Comparison of ENCODE assay signal across 15 cellular contexts in genomic region chr2:9802576-9802993, GRCh38. TPM values are rescaled to one million over a fixed set of nuclear protein-coding genes. Genes with fewer than 3 reads are reported as not detected.
A peak's percentile ranks its signal among the peaks of the same experiment; 100 is the strongest.
DNase-seq lines count a peak whose midpoint lies in the region; ATAC-seq, FAIRE-seq and TF ChIP-seq lines count a peak whose summit lies in the region.
"Had no signal": no experiment of that assay in that cellular context is flagged by ENCODE, and none has a peak within 500 bp of the region (broad histone marks: within the 10 kb centered on the region; RNA-seq: fewer than 3 reads in every experiment).

No MANE protein-coding gene starts in this region.

- peaks cover 54 to 65% (median 56%) of the 10 kb centered on the region in 10 experiments for H3K4me1 ChIP-seq in BLaER1 treated with 17β-estradiol and CSF1 and Interleukin-3, amounts not matched to agents 10 nM and 100 nM
- H3K4me1 ChIP-seq in adipocyte (ENCODE audit: control insufficient read depth, insufficient read depth, low read length) (peaks cover 61% of the 10 kb centered on the region), kidney (ENCODE audit: control insufficient read depth in 1 of 2, insufficient read depth in 1 of 2, low read depth in 1 of 2, low read length in 2 of 2) (peaks cover 5 to 8% of the 10 kb centered on the region in 2 donors), skeletal muscle satellite cell (ENCODE audit: control insufficient read depth, insufficient read depth, low read length) (peaks cover 47% of the 10 kb centered on the region), adrenal gland (replicated peaks in 1 of 2) (no peaks in the 10 kb centered on the region)

- no peaks in the 10 kb centered on the region for H3K36me3 ChIP-seq in BLaER1 treated with 17β-estradiol and CSF1 and Interleukin-3, amounts not matched to agents 10 nM and 100 nM
- H3K36me3 ChIP-seq in adipocyte (ENCODE audit: control insufficient read depth, insufficient read depth, low read length, severe bottlenecking) (no peaks in the 10 kb centered on the region), kidney (ENCODE audit: control insufficient read depth in 1 of 2, insufficient read depth in 2 of 2, low read length in 2 of 2) (no peaks in the 10 kb centered on the region), skeletal muscle satellite cell (ENCODE audit: insufficient read depth, low read length) (no peaks in the 10 kb centered on the region), adrenal gland (replicated peaks in 1 of 2) (no peaks in the 10 kb centered on the region)
- H3K36me3 ChIP-seq: heart left ventricle had no signal

- ATAC-seq in HG03196 (IDR thresholded peaks at IDR 0.05; ENCODE audit: unreplicated experiment) (no peak), GM19395 (IDR thresholded peaks at IDR 0.05; ENCODE audit: unreplicated experiment) (no peak)

- H3K4me2 ChIP-seq in BLaER1 treated with 17β-estradiol and CSF1 and Interleukin-3, amounts not matched to agents 10 nM and 100 nM: peak overlapping the region; percentile 39 to 96 (median 91); a peak in 19 of 22 replicates
- no peak overlapping the region for H3K4me2 ChIP-seq in skeletal muscle satellite cell (ENCODE audit: low read length)

- no peak overlapping the region for H3K4me3 ChIP-seq in BLaER1 treated with 17β-estradiol and CSF1 and Interleukin-3, amounts not matched to agents 10 nM and 100 nM
- no peak overlapping the region for H3K4me3 ChIP-seq in adipocyte (ENCODE audit: low read length)
- no peak overlapping the region for H3K4me3 ChIP-seq in kidney (ENCODE audit: low read length in 2 of 2)
- H3K4me3 ChIP-seq in skeletal muscle satellite cell (ENCODE audit: low read length): no peak overlapping the region
- no peak overlapping the region for H3K4me3 ChIP-seq in adrenal gland
- H3K4me3 ChIP-seq: heart left ventricle, testis had no signal

- TF ChIP-seq CTCF in kidney (IDR thresholded peaks at IDR 0.05; ENCODE audit: borderline replicate concordance, extremely low read depth, insufficient read depth) (no peak), adrenal gland (IDR thresholded peaks at IDR 0.05) (no peak)

- intact Hi-C loops in kidney (cut with DNase I): no loop called here
- intact Hi-C loops in adrenal gland (cut with DNase I): no loop called here

- WGBS in adrenal gland, 4 donors: 83 to 92% (median 89%) methylated on average over 5 to 8 of the region's 8 CpGs

- FAIRE-seq in kidney (lab: Jason Lieb, UNC): no peak
- FAIRE-seq: D721Med had no signal

- no peaks in the 10 kb centered on the region for H4K20me1 ChIP-seq in BLaER1 treated with 17β-estradiol and CSF1 and Interleukin-3, amounts not matched to agents 10 nM and 100 nM

- H3K27ac ChIP-seq in BLaER1 treated with 17β-estradiol and CSF1 and Interleukin-3, amounts not matched to agents 10 nM and 100 nM: peak overlapping the region in 2 of 11 experiments; percentile 3 to 17; a peak in 3 of 22 replicates
- H3K27ac ChIP-seq in kidney (ENCODE audit: low read depth in 2 of 2, low read length in 2 of 2) (no peak overlapping the region), adrenal gland (no peak overlapping the region)
- H3K27ac ChIP-seq: testis had no signal

- no peaks in the 10 kb centered on the region for H3K27me3 ChIP-seq in BLaER1 treated with 17β-estradiol and CSF1 and Interleukin-3, amounts not matched to agents 10 nM and 100 nM
- H3K27me3 ChIP-seq in adipocyte (replicated peaks; ENCODE audit: control insufficient read depth, insufficient read depth, low read length): no peaks in the 10 kb centered on the region
- peaks cover 5% of the 10 kb centered on the region for H3K27me3 ChIP-seq in skeletal muscle satellite cell (ENCODE audit: control insufficient read depth, insufficient read depth, low read length)
- no peaks in the 10 kb centered on the region for H3K27me3 ChIP-seq in adrenal gland
- H3K27me3 ChIP-seq: heart left ventricle, testis had no signal

- H3K9ac ChIP-seq in BLaER1 treated with 17β-estradiol and CSF1 and Interleukin-3, amounts not matched to agents 10 nM and 100 nM: no peak overlapping the region
- H3K9ac ChIP-seq in adipocyte (ENCODE audit: low read length): peak overlapping the region; percentile 45
- H3K9ac ChIP-seq in kidney (ENCODE audit: low read length in 2 of 2): no peak overlapping the region
- H3K9ac ChIP-seq in skeletal muscle satellite cell (ENCODE audit: low read depth, low read length): peak overlapping the region; percentile 21

- no peak for TF ChIP-seq POLR2A in adrenal gland (IDR thresholded peaks at IDR 0.05)

- no peak for DNase-seq in adipocyte (ENCODE audit: low read depth)
- peak; percentile 61 for DNase-seq in kidney
- DNase-seq in activated gamma-delta T cell treated with Interleukin-2 at 50 U/mL for 16 hours: no peak
- DNase-seq in adrenal gland: no peak
- DNase-seq: activated CD8-positive, alpha-beta memory T cell treated with anti-CD3 and anti-CD28 coated beads, Interleukin-2, amount 50 U/mL, for 48 hours; cerebellar nuclear complex; Kasumi-1; NCI-H1694; testis had no signal

- H3K9me3 ChIP-seq in BLaER1 treated with 17β-estradiol and CSF1 and Interleukin-3, amounts not matched to agents 10 nM and 100 nM (replicated peaks in 1 of 11): 0 out of 22 replicates have a peak, but pooled peaks cover 0 to 3% (median 0%) of the 10 kb centered on the region in 11 experiments
- H3K9me3 ChIP-seq in adipocyte (ENCODE audit: control insufficient read depth, low read length) (no peaks in the 10 kb centered on the region), kidney (ENCODE audit: control insufficient read depth in 1 of 2, low read length in 2 of 2) (no peaks in the 10 kb centered on the region), skeletal muscle satellite cell (replicated peaks; ENCODE audit: low read length) (no peaks in the 10 kb centered on the region), adrenal gland (replicated peaks in 1 of 3) (no peaks in the 10 kb centered on the region)
- H3K9me3 ChIP-seq: heart left ventricle, testis had no signal

RNA-seq across cellular contexts. Expression of gene TAF1B, which starts 40.7 kb away (rescaled TPM):
- total RNA-seq in kidney (27.7 TPM), adrenal gland (10 to 100 TPM in 7 of 8 donors, 1 to 10 TPM in 1; 9.2 to 18.9 (median 15.2) TPM)
- polyA plus RNA-seq in kidney (ENCODE audit: insufficient read depth, low read depth, low replicate concordance) (8.8 TPM), adrenal gland (10 to 100 TPM in 1 of 3 donors, 1 to 10 TPM in 2; 3.1 to 15.6 (median 3.8) TPM)
- 20.8 and 37.3 TPM in 2 replicates for total RNA-seq in skeletal muscle satellite cell (2012; rRNA removed)

Comparison
In these comparisons a context has a peak if more than half of its experiments do, and no peak if none do; other contexts are left out.
1. H3K9ac ChIP-seq: peak in adipocyte (single experiment) and skeletal muscle satellite cell (single experiment); none in BLaER1 treated with 17β-estradiol and CSF1 and Interleukin-3, amounts not matched to agents 10 nM and 100 nM (0 of 11) and kidney (0 of 2).